18 cellular contexts compared by ENCODE assay signal in the genomic region with DNA sequence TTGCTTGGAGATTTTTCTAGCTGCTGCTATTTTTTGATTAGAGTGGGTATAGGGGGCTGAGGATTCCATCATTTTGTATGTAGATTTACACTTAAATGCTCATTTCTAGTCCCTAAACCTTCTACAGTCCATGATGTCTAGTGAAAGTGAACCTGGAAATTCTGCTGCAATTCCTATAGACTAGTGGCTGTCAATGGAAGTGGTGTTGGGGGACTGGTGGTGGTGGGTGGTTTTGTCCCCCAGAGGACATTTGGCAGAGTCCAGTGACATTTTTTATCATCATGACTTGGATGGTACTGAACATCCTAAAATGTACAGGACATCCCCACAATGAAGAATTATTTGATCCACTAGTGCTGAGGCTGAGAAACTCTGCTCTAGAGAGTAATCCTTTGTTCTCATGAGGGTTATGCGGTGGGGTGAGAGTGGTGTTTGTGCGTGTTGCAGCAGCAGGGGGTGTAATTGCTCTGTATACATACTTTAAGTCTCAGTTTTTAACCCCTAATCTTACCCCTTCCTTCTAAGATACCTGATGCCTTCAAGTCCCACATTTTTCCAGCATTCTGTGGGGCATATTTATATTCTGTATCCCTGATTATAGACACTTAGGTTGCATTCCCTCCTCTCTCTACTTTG. TPM values are rescaled to one million over a fixed set of nuclear protein-coding genes. Genes with fewer than 3 reads are reported as not detected.
A peak's percentile ranks its signal among the peaks of the same experiment; 100 is the strongest.
DNase-seq lines count a peak whose midpoint lies in the region; ATAC-seq and TF ChIP-seq lines count a peak whose summit lies in the region.
"Had no signal": no experiment of that assay in that cellular context is flagged by ENCODE, and none has a peak within 500 bp of the region (broad histone marks: within the 10 kb centered on the region; RNA-seq: fewer than 3 reads in every experiment).

No MANE protein-coding gene starts in this region.

- no peaks in the 10 kb centered on the region for H3K27me3 ChIP-seq in IMR-90 (ENCODE audit: control insufficient read depth, insufficient read depth, low read length)
- H3K27me3 ChIP-seq: upper lobe of right lung had no signal

- no peak for TF ChIP-seq POLR2A in IMR-90 (IDR thresholded peaks at IDR 0.05; ENCODE audit: low read depth, low read length)

- no peak overlapping the region for H2BK120ac ChIP-seq in IMR-90 (ENCODE audit: low read depth, low read length)

- no peak overlapping the region for H4K5ac ChIP-seq in IMR-90 (ENCODE audit: low read depth, low read length)

- no peak overlapping the region for H3K56ac ChIP-seq in IMR-90 (ENCODE audit: extremely low read depth, insufficient read depth, low read length)

- no peak overlapping the region for H3K9ac ChIP-seq in IMR-90 (ENCODE audit: low read depth, low read length)

- no peak overlapping the region for H2AK5ac ChIP-seq in IMR-90 (ENCODE audit: low read depth, low read length)

- H3K27me3 Mint-ChIP-seq in nephron progenitor cell (ENCODE audit: low read depth, poor library complexity): no peaks in the 10 kb centered on the region
- H3K27me3 Mint-ChIP-seq in osteocyte (ENCODE audit: unreplicated experiment): no peaks in the 10 kb centered on the region
- no peaks in the 10 kb centered on the region for H3K27me3 Mint-ChIP-seq in T-cell
- H3K27me3 Mint-ChIP-seq: CD4-positive, alpha-beta T cell had no signal

- H2AK9ac ChIP-seq in IMR-90 (replicated peaks; ENCODE audit: low read depth, low read length, poor library complexity): no peak overlapping the region

- dilution Hi-C loops in IMR-90 (cut with HindIII; ENCODE audit: low sequenced_read_pairs, unreplicated experiment): no loop called here

- H3K18ac ChIP-seq in IMR-90 (ENCODE audit: low read depth, low read length): no peak overlapping the region

- peaks cover 6% of the 10 kb centered on the region; the same call in 1 of the 2 replicates for H3K36me3 ChIP-seq in IMR-90 (ENCODE audit: control insufficient read depth, insufficient read depth, low read length)
- H3K36me3 ChIP-seq: upper lobe of right lung had no signal

- POLR2A ChIA-PET in IMR-90 (lab: Charles Lee; ENCODE audit: unreplicated experiment): no interaction called here
- POLR2A ChIA-PET in T-cell (lab: Charles Lee): no interaction called here

- no peak overlapping the region for H4K8ac ChIP-seq in IMR-90 (ENCODE audit: low read depth in 2 of 2, low read length in 2 of 2)

- no peak overlapping the region for H3K23ac ChIP-seq in IMR-90 (ENCODE audit: low read depth, low read length)

- no peak overlapping the region for H3K4ac ChIP-seq in IMR-90 (ENCODE audit: low read depth, low read length)

- no CpG with 5 or more reads among the region's 2 CpGs for WGBS in IMR-90 (ENCODE audit: extremely low coverage in 2 of 2, insufficient read length in 1 of 2), 2 experiments

- H3K9me1 ChIP-seq in IMR-90 (ENCODE audit: insufficient read depth, low read length): no peaks in the 10 kb centered on the region

- H3K4me1 ChIP-seq in IMR-90 (ENCODE audit: control insufficient read depth, insufficient read depth, low read length): no peaks in the 10 kb centered on the region
- H3K4me1 ChIP-seq: upper lobe of right lung had no signal

- H2BK15ac ChIP-seq in IMR-90 (ENCODE audit: low read depth, low read length): no peak overlapping the region

- no peak overlapping the region for H3K14ac ChIP-seq in IMR-90 (replicated peaks; ENCODE audit: low read depth, low read length)

- H3K9me3 ChIP-seq in IMR-90 (ENCODE audit: control insufficient read depth, insufficient read depth, low read length): no peaks in the 10 kb centered on the region
- H3K9me3 ChIP-seq: upper lobe of right lung had no signal

- no peak overlapping the region for H2BK5ac ChIP-seq in IMR-90 (ENCODE audit: low read depth, low read length, poor library complexity, severe bottlenecking)

- H2BK20ac ChIP-seq in IMR-90 (ENCODE audit: low read depth, low read length): no peak overlapping the region

- H3K4me2 ChIP-seq in IMR-90 (ENCODE audit: low read depth, low read length): no peak overlapping the region

- H3K4me3 Mint-ChIP-seq in nephron progenitor cell (no peak overlapping the region), osteocyte (ENCODE audit: unreplicated experiment) (no peak overlapping the region), T-cell (no peak overlapping the region)
- H3K4me3 Mint-ChIP-seq: activated T-cell treated with anti-CD3 and anti-CD28 coated beads, Interleukin-2, amount 50 U/mL, for 4 hours; CD4-positive, alpha-beta T cell; stimulated activated effector memory CD8-positive, alpha-beta T cell treated with anti-CD3 and anti-CD28 coated beads, Interleukin-12 subunit alpha, Interleukin-12 subunit beta, amount 100 ng/mL, for 72 hours had no signal

- peaks cover 7% of the 10 kb centered on the region for H3K9me3 Mint-ChIP-seq in nephron progenitor cell
- no peaks in the 10 kb centered on the region for H3K9me3 Mint-ChIP-seq in osteocyte (ENCODE audit: unreplicated experiment)
- H3K9me3 Mint-ChIP-seq in T-cell: peaks cover 0 to 9% (median 2%) of the 10 kb centered on the region in 3 donors
- H3K9me3 Mint-ChIP-seq: CD4-positive, alpha-beta T cell; stimulated activated effector memory CD8-positive, alpha-beta T cell treated with anti-CD3 and anti-CD28 coated beads, Interleukin-12 subunit alpha, Interleukin-12 subunit beta, amount 100 ng/mL, for 72 hours had no signal

- H3K4me3 ChIP-seq in IMR-90 (ENCODE audit: insufficient read depth, low read depth, low read length): no peak overlapping the region
- H3K4me3 ChIP-seq: upper lobe of right lung had no signal

- H4K20me1 ChIP-seq in IMR-90 (ENCODE audit: insufficient read depth, low read length): no peaks in the 10 kb centered on the region

- TF ChIP-seq CTCF in IMR-90 (conservative IDR thresholded peaks at IDR 0.05; ENCODE audit: low read depth, low read length) (no peak), nephron progenitor cell (IDR thresholded peaks at IDR 0.05) (no peak), osteocyte (IDR thresholded peaks at IDR 0.05) (no peak)

- in situ Hi-C loops in IMR-90 (cut with MboI; ENCODE audit: low sequenced_read_pairs): no loop called here

- H2AFZ ChIP-seq in IMR-90 (replicated peaks; ENCODE audit: low read length, poor library complexity): no peak overlapping the region

- DNase-seq in DMS79 treated with DMSO at 0.1 percent for 48 hours (lab: John Stamatoyannopoulos, UW) (peak; percentile 1), DMS79 (lab: John Stamatoyannopoulos, UW) (no peak), IMR-90 (no peak), dermis blood vessel endothelial cell (peak; percentile 18), nephron progenitor cell (no peak), NCI-H1436 (lab: John Stamatoyannopoulos, UW) (no peak), osteocyte (ENCODE audit: extremely low spot score, unreplicated experiment) (no peak), T-cell (no peak)
- DNase-seq: 8988T; activated CD4-positive, alpha-beta T cell treated with anti-CD3 and anti-CD28 coated beads for 4 hours; activated T-cell treated with anti-CD3 and anti-CD28 coated beads, Interleukin-2, amount 50 U/mL, for 4 hours; CD4-positive, alpha-beta T cell; NCI-H1092 treated with DMSO at 0.1 percent for 48 hours; NCI-H526; upper lobe of right lung had no signal

- TF ChIP-seq RAD21 in IMR-90 (IDR thresholded peaks at IDR 0.05; ENCODE audit: low read length): peak; percentile 5; the same call in 1 of the 2 replicates

- no TSS peak for BruUV-seq in IMR-90 (replicated peaks; lab: Mats Ljungman, UMichigan)

- H3K27ac Mint-ChIP-seq in nephron progenitor cell (peak overlapping the region; percentile 73), osteocyte (ENCODE audit: unreplicated experiment) (no peak overlapping the region), T-cell (no peak overlapping the region)
- H3K27ac Mint-ChIP-seq: CD4-positive, alpha-beta T cell; stimulated activated effector memory CD8-positive, alpha-beta T cell treated with anti-CD3 and anti-CD28 coated beads, Interleukin-12 subunit alpha, Interleukin-12 subunit beta, amount 100 ng/mL, for 72 hours had no signal

- ATAC-seq in IMR-90 (ENCODE audit: low read depth): no peak; the same call in 1 of the 2 replicates
- no peak for ATAC-seq in T-cell (replicated peaks in 1 of 4)
- ATAC-seq: activated T-cell treated with anti-CD3 and anti-CD28 coated beads, Interleukin-2, amount 50 U/mL, for 4 hours; left lobe of liver; stimulated activated effector memory CD8-positive, alpha-beta T cell treated with anti-CD3 and anti-CD28 coated beads, Interleukin-12 subunit alpha, Interleukin-12 subunit beta, amount 100 ng/mL, for 72 hours; upper lobe of right lung had no signal

- H4K91ac ChIP-seq in IMR-90 (ENCODE audit: insufficient read depth, low read depth, low read length): no peak overlapping the region

- H3K79me1 ChIP-seq in IMR-90 (ENCODE audit: low read depth in 1 of 2, low read length in 2 of 2): peaks cover 5 to 16% of the 10 kb centered on the region in 2 experiments; a peak in 2 of 4 replicates

- CTCF ChIA-PET in IMR-90 (lab: Yijun Ruan, JAX) (interaction anchor here (0.5 kb wide), 1 partner anchor 114 kb away, joined by 3 read pairs; no protein-coding TSS in a partner anchor), T-cell (lab: Charles Lee) (interaction anchor here in 1 of 2 donors (0.6 kb wide), 1 partner anchor 886 kb away, joined by 8 read pairs; no protein-coding TSS in a partner anchor)

- H3K36me3 Mint-ChIP-seq in nephron progenitor cell (ENCODE audit: low read depth) (peaks cover 89% of the 10 kb centered on the region), osteocyte (ENCODE audit: unreplicated experiment) (peaks cover 7% of the 10 kb centered on the region), T-cell (peaks cover 17% of the 10 kb centered on the region)

- H3K4me1 Mint-ChIP-seq in nephron progenitor cell (no peaks in the 10 kb centered on the region), osteocyte (ENCODE audit: unreplicated experiment) (peaks cover 4% of the 10 kb centered on the region), T-cell (no peaks in the 10 kb centered on the region)
- H3K4me1 Mint-ChIP-seq: stimulated activated effector memory CD8-positive, alpha-beta T cell treated with anti-CD3 and anti-CD28 coated beads, Interleukin-12 subunit alpha, Interleukin-12 subunit beta, amount 100 ng/mL, for 72 hours had no signal

- no peak overlapping the region for H3K27ac ChIP-seq in IMR-90 (ENCODE audit: insufficient read depth, low read length)
- H3K27ac ChIP-seq: epithelial cell of prostate, upper lobe of right lung had no signal

- intact Hi-C loops in IMR-90 (cut with micrococcal nuclease): no loop called here

RNA-seq across cellular contexts. Expression of a gene that starts 35.0 kb away (rescaled TPM):
- total RNA-seq in IMR-90 (2012; rRNA removed) (18.3 and 35.0 TPM in 2 replicates), dermis blood vessel endothelial cell (8.8 and 41.7 TPM in 2 replicates), osteocyte (9.0 and 9.2 TPM in 2 replicates), T-cell (1 to 10 TPM; 1.2 to 2.0 (median 1.6) TPM)
- polyA plus RNA-seq in IMR-90 (2012; rRNA removed): 6.9 and 8.8 TPM in 2 replicates
- 0.57 and 1.3 TPM in 2 replicates for polyA plus RNA-seq in IMR-90 (2012; cell fraction: cytosol; rRNA removed)
- 0.51 and 2.5 TPM in 2 replicates for polyA plus RNA-seq in IMR-90 (2012; cell fraction: nucleus; rRNA removed; ENCODE audit: low replicate concordance)

RNA-seq across cellular contexts. Expression of a gene that starts 54.1 kb away (rescaled TPM):
- total RNA-seq in IMR-90 (2012; rRNA removed) (26.4 and 27.4 TPM in 2 replicates), dermis blood vessel endothelial cell (35.4 and 49.2 TPM in 2 replicates), osteocyte (42.4 and 46.1 TPM in 2 replicates), T-cell (10 to 100 TPM; 24.7 to 31.8 (median 27.2) TPM)
- polyA plus RNA-seq in IMR-90 (2012; rRNA removed): 6.9 and 9.3 TPM in 2 replicates
- 1.9 and 2.2 TPM in 2 replicates for polyA plus RNA-seq in IMR-90 (2012; cell fraction: cytosol; rRNA removed)
- polyA plus RNA-seq in IMR-90 (2012; cell fraction: nucleus; rRNA removed; ENCODE audit: low replicate concordance): 2.3 and 19.9 TPM in 2 replicates

Comparison
In these comparisons a context has a peak if more than half of its experiments do, and no peak if none do; other contexts are left out.
1. DNase-seq: peak in DMS79 treated with DMSO at 0.1 percent for 48 hours (single experiment) and dermis blood vessel endothelial cell (single experiment); none in DMS79 (single experiment), IMR-90 (single experiment), nephron progenitor cell (single experiment), NCI-H1436 (single experiment), osteocyte (single experiment) and T-cell (0 of 34).